11 cellular contexts compared by ENCODE assay signal in the genomic region with DNA sequence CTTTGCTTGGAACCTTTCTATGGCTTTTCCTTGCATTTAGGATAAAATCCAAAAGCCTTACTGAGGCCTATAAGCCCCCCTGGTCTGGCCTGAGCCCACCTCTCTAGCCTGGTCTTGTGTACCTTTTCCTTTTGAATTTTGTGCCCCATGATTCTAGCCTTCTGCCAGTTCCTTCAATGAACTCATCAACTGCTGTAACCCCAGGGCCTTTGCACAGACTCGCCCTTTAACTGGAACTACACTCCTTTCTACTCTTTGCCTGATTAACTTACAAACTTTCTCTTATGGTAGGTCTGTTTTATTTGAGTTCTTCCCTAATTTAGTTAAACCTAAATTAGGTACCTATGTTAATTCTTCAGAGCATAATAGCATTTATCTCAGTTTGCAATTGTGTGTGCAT. TPM values are rescaled to one million over a fixed set of nuclear protein-coding genes. Genes with fewer than 3 reads are reported as not detected.
A peak's percentile ranks its signal among the peaks of the same experiment; 100 is the strongest.
DNase-seq lines count a peak whose midpoint lies in the region; ATAC-seq and TF ChIP-seq lines count a peak whose summit lies in the region.
"Had no signal": no experiment of that assay in that cellular context is flagged by ENCODE, and none has a peak within 500 bp of the region (broad histone marks: within the 10 kb centered on the region; RNA-seq: fewer than 3 reads in every experiment).

No MANE protein-coding gene starts in this region.

- no peak overlapping the region for H3K4me3 ChIP-seq in ACC112 (ENCODE audit: low read depth, low read length)
- H3K4me3 ChIP-seq in coronary artery = no peak overlapping the region
- peak overlapping the region; percentile 91 for H3K4me3 ChIP-seq in neural cell (ENCODE audit: low read length)

- H4K20me1 ChIP-seq in neural cell (ENCODE audit: insufficient read depth) = no peaks in the 10 kb centered on the region

- peak overlapping the region in 2 of 4 donors; percentile 71 to 76 for H3K4me3 Mint-ChIP-seq in IgD-negative memory B cell

- TF ChIP-seq RAD21 in neural cell (conservative IDR thresholded peaks at IDR 0.05) = no peak

- no peak overlapping the region for H2AFZ ChIP-seq in ACC112 (ENCODE audit: low read length, unreplicated experiment)
- H2AFZ ChIP-seq in neural cell (ENCODE audit: low read depth, low read length) = no peak overlapping the region

- H3K36me3 ChIP-seq in ACC112 (ENCODE audit: insufficient read depth, low read length) = no peaks in the 10 kb centered on the region
- H3K36me3 ChIP-seq in neural cell (ENCODE audit: insufficient read depth, low read length) = no peaks in the 10 kb centered on the region
- H3K36me3 ChIP-seq: pancreas had no signal

- peak overlapping the region; percentile 97 for H3K9ac ChIP-seq in neural cell (ENCODE audit: low read length)

- peaks cover 37 to 47% (median 45%) of the 10 kb centered on the region in 3 donors for H3K4me1 Mint-ChIP-seq in IgD-negative memory B cell

- H3K27ac Mint-ChIP-seq in IgD-negative memory B cell = peak overlapping the region; percentile 85 to 94 (median 93)

- H3K4me1 ChIP-seq in ACC112 (ENCODE audit: control insufficient read depth, insufficient read depth, low read length, unreplicated experiment) (peaks cover 38% of the 10 kb centered on the region), foreskin keratinocyte (peaks cover 22% of the 10 kb centered on the region)

- H3K36me3 Mint-ChIP-seq in IgD-negative memory B cell = peaks cover 3% of the 10 kb centered on the region

- peaks cover 2% of the 10 kb centered on the region for H3F3A ChIP-seq in neural cell (ENCODE audit: insufficient read depth, low read length, poor library complexity, severe bottlenecking)

- no peaks in the 10 kb centered on the region for H3K9me2 ChIP-seq in neural cell (ENCODE audit: insufficient read depth, low read length)

- H3K9me3 ChIP-seq in neural cell (ENCODE audit: low read length) = no peaks in the 10 kb centered on the region
- H3K9me3 ChIP-seq: pancreas had no signal

- ATAC-seq in foreskin keratinocyte (no peak), GM21723 (IDR thresholded peaks at IDR 0.05; ENCODE audit: unreplicated experiment) (no peak)

- no peaks in the 10 kb centered on the region for H3K27me3 Mint-ChIP-seq in IgD-negative memory B cell

- peak overlapping the region; percentile 78; the same call in 1 of the 2 replicates for H3K27ac ChIP-seq in ACC112 (ENCODE audit: low read depth, low read length)
- peak overlapping the region; percentile 97 to 98 for H3K27ac ChIP-seq in coronary artery
- peak overlapping the region; percentile 88 for H3K27ac ChIP-seq in neural cell (ENCODE audit: low read length)
- no peak overlapping the region for H3K27ac ChIP-seq in foreskin keratinocyte

- no peaks in the 10 kb centered on the region for H3K27me3 ChIP-seq in ACC112 (ENCODE audit: insufficient read depth, low read length)
- H3K27me3 ChIP-seq in neural cell (ENCODE audit: insufficient read depth, low read depth, low read length) = no peaks in the 10 kb centered on the region
- no peaks in the 10 kb centered on the region for H3K27me3 ChIP-seq in foreskin keratinocyte
- H3K27me3 ChIP-seq: dorsolateral prefrontal cortex, pancreas had no signal

- no peak for TF ChIP-seq EP300 in neural cell (conservative IDR thresholded peaks at IDR 0.05; ENCODE audit: poor library complexity, severe bottlenecking)

- DNase-seq in coronary artery (ENCODE audit: low spot score) (no peak), NCI-H1092 (lab: John Stamatoyannopoulos, UW) (no peak), activated gamma-delta T cell (lab: John Stamatoyannopoulos, UW) (no peak), foreskin keratinocyte (no peak)
- DNase-seq: RPMI8226 had no signal

- peaks cover 50% of the 10 kb centered on the region for H3K79me2 ChIP-seq in ACC112 (ENCODE audit: control insufficient read depth, insufficient read depth, low read length, unreplicated experiment)
- peaks cover 42% of the 10 kb centered on the region for H3K79me2 ChIP-seq in neural cell (replicated peaks; ENCODE audit: insufficient read depth, low read length)

- no peaks in the 10 kb centered on the region for H3K9me3 Mint-ChIP-seq in IgD-negative memory B cell

- no peak for TF ChIP-seq CTCF in coronary artery (IDR thresholded peaks at IDR 0.05)
- no peak for TF ChIP-seq CTCF in neural cell (IDR thresholded peaks at IDR 0.05; ENCODE audit: poor library complexity, severe bottlenecking)
- no peak for TF ChIP-seq CTCF in foreskin keratinocyte (conservative IDR thresholded peaks at IDR 0.05)

- peak overlapping the region; percentile 90 for H3K4me2 ChIP-seq in neural cell (ENCODE audit: low read length)

TF ChIP-seq in neural cell, 6 proteins besides CTCF, POLR2A, EP300 and RAD21:
- TF ChIP-seq EZH2 (IDR thresholded peaks at IDR 0.05; ENCODE audit: borderline replicate concordance, insufficient read depth, low read length, poor library complexity, severe bottlenecking) (no peak), SMC3 (conservative IDR thresholded peaks at IDR 0.05; ENCODE audit: poor library complexity) (no peak), POLR2AphosphoS5 (IDR thresholded peaks at IDR 0.05) (no peak), MXI1 (conservative IDR thresholded peaks at IDR 0.05; ENCODE audit: poor library complexity, severe bottlenecking) (no peak), TAF1 (IDR thresholded peaks at IDR 0.05; ENCODE audit: low read depth) (no peak)
- TF ChIP-seq, protein P1, sequence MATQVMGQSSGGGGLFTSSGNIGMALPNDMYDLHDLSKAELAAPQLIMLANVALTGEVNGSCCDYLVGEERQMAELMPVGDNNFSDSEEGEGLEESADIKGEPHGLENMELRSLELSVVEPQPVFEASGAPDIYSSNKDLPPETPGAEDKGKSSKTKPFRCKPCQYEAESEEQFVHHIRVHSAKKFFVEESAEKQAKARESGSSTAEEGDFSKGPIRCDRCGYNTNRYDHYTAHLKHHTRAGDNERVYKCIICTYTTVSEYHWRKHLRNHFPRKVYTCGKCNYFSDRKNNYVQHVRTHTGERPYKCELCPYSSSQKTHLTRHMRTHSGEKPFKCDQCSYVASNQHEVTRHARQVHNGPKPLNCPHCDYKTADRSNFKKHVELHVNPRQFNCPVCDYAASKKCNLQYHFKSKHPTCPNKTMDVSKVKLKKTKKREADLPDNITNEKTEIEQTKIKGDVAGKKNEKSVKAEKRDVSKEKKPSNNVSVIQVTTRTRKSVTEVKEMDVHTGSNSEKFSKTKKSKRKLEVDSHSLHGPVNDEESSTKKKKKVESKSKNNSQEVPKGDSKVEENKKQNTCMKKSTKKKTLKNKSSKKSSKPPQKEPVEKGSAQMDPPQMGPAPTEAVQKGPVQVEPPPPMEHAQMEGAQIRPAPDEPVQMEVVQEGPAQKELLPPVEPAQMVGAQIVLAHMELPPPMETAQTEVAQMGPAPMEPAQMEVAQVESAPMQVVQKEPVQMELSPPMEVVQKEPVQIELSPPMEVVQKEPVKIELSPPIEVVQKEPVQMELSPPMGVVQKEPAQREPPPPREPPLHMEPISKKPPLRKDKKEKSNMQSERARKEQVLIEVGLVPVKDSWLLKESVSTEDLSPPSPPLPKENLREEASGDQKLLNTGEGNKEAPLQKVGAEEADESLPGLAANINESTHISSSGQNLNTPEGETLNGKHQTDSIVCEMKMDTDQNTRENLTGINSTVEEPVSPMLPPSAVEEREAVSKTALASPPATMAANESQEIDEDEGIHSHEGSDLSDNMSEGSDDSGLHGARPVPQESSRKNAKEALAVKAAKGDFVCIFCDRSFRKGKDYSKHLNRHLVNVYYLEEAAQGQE (IDR thresholded peaks at IDR 0.05; ENCODE audit: borderline replicate concordance) = no peak

RNA-seq across cellular contexts. Expression of gene GJD3, which starts 24.2 kb away (rescaled TPM):
- polyA plus RNA-seq in IgD-negative memory B cell (not detected), neural cell (not detected in 2 replicates), foreskin keratinocyte (not detected in 2 replicates)
- 0.73 TPM in 1 of 2 replicates, not detected in the other for polyA minus RNA-seq in neural cell
- not detected in 2 replicates for total RNA-seq in foreskin keratinocyte

RNA-seq across cellular contexts. Expression of gene RARA, which starts 31.3 kb away (rescaled TPM):
- polyA plus RNA-seq in IgD-negative memory B cell = 13.7 TPM
- 4.7 and 6.6 TPM in 2 replicates for polyA plus RNA-seq in neural cell
- polyA minus RNA-seq in neural cell = 9.7 and 11.2 TPM in 2 replicates
- 26.4 and 28.4 TPM in 2 replicates for total RNA-seq in foreskin keratinocyte
- polyA plus RNA-seq in foreskin keratinocyte = 21.6 and 22.4 TPM in 2 replicates

RNA-seq across cellular contexts. Expression of gene CDC6, which starts 52.6 kb away (rescaled TPM):
- polyA plus RNA-seq in IgD-negative memory B cell (0.93 TPM), neural cell (1.9 and 2.2 TPM in 2 replicates), foreskin keratinocyte (31.9 and 41.0 TPM in 2 replicates)
- polyA minus RNA-seq in neural cell = 3.2 and 3.9 TPM in 2 replicates
- total RNA-seq in foreskin keratinocyte = 60.7 and 68.9 TPM in 2 replicates

Comparison
In these comparisons a context has a peak if more than half of its experiments do, and no peak if none do; other contexts are left out.
1. RNA of gene CDC6, which starts 52.6 kb away (polyA plus RNA-seq): 31.9 to 41.0 TPM in foreskin keratinocyte; 1.9 to 2.2 TPM in neural cell and 0.93 TPM in IgD-negative memory B cell (single experiment); every median in the first group is over 10 times any median in the second.